In genomic region chr12:24424376-24424775, GRCh38 we compare ENCODE assay signal across 27 cellular contexts.
"Had no signal": no experiment of that assay in that cellular context is flagged by ENCODE, and none has a peak within 500 bp of the region (broad histone marks: within the 10 kb centered on the region; RNA-seq: fewer than 3 reads in every experiment).

No MANE protein-coding gene starts in this region.

- ATAC-seq: activated CD8-positive, alpha-beta T cell treated with anti-CD3 and anti-CD28 coated beads, Interleukin-2, amount 10 ng/mL, durations not matched to agents 7 days and 5 days; body of pancreas; WTC11 had no signal

- H3K27ac ChIP-seq: adrenal gland, body of pancreas, SJCRH30, SK-N-MC had no signal

- H3K27ac Mint-ChIP-seq: activated CD4-positive, alpha-beta T cell treated with anti-CD3 and anti-CD28 coated beads, Interleukin-2, amount 10 ng/mL, durations not matched to agents 7 days and 5 days; activated CD8-positive, alpha-beta T cell treated with anti-CD3 and anti-CD28 coated beads, Interleukin-2, amount 10 ng/mL, durations not matched to agents 7 days and 5 days; activated naive CD4-positive, alpha-beta T cell treated with anti-CD3 and anti-CD28 coated beads for 36 hours; activated naive CD4-positive, alpha-beta T cell treated with anti-CD3 and anti-CD28 coated beads, Interleukin-2, amount 50 U/mL, for 72 hours; activated T-helper 1 cell treated with anti-CD3 and anti-CD28 coated beads, Interleukin-12 subunit alpha, Interleukin-12 subunit beta, Interleukin-2, Interleukin-4 antibody, amounts not matched to agents 30 ng/mL and 10 ng/mL and 1 ng/mL, durations not matched to agents 14 hours and 24 hours and 36 hours; T-helper 1 cell treated with Interleukin-12 subunit alpha and Interleukin-12 subunit beta and Interleukin-4 antibody, amounts not matched to agents 30 μg/mL and 1 μg/mL, for 36 hours; T-helper 2 cell treated with Interferon-gamma antibody and Interleukin-4, amounts not matched to agents 5 μg/mL and 100 μg/mL, for 36 hours; WTC11 had no signal

- H3K27me3 Mint-ChIP-seq: activated CD4-positive, alpha-beta T cell treated with anti-CD3 and anti-CD28 coated beads, Interleukin-2, amount 10 ng/mL, durations not matched to agents 7 days and 5 days had no signal

- H3K4me3 Mint-ChIP-seq: activated CD4-positive, alpha-beta T cell treated with anti-CD3 and anti-CD28 coated beads for 36 hours; activated CD4-positive, alpha-beta T cell treated with anti-CD3 and anti-CD28 coated beads, Interleukin-2, amount 10 ng/mL, durations not matched to agents 7 days and 5 days; activated CD8-positive, alpha-beta T cell treated with anti-CD3 and anti-CD28 coated beads, Interleukin-2, amount 10 ng/mL, durations not matched to agents 7 days and 5 days; activated naive CD4-positive, alpha-beta T cell treated with anti-CD3 and anti-CD28 coated beads for 36 hours; activated T-cell treated with anti-CD3 and anti-CD28 coated beads, Interleukin-2, amount 50 U/mL, for 4 hours; activated T-helper 1 cell treated with anti-CD3 and anti-CD28 coated beads, Interleukin-12 subunit alpha, Interleukin-12 subunit beta, Interleukin-2, Interleukin-4 antibody, amounts not matched to agents 30 ng/mL and 10 ng/mL and 1 ng/mL, durations not matched to agents 14 hours and 24 hours and 36 hours; T-helper 1 cell treated with Interleukin-12 subunit alpha and Interleukin-12 subunit beta and Interleukin-4 antibody, amounts not matched to agents 30 μg/mL and 1 μg/mL, for 36 hours; T-helper 2 cell treated with Interferon-gamma antibody and Interleukin-4, amounts not matched to agents 5 μg/mL and 100 μg/mL, for 36 hours; WTC11 had no signal

- H3K4me1 ChIP-seq: adrenal gland, body of pancreas, SJCRH30 had no signal

- DNase-seq: activated CD4-positive, alpha-beta T cell treated with anti-CD3 and anti-CD28 coated beads, Interleukin-2, amount 50 U/mL, for 48 hours; activated CD8-positive, alpha-beta T cell treated with anti-CD3 and anti-CD28 coated beads, Interleukin-2, amount 10 ng/mL, durations not matched to agents 7 days and 5 days; activated gamma-delta T cell treated with Interleukin-2 at 50 U/mL for 16 hours; activated naive CD4-positive, alpha-beta T cell treated with anti-CD3 and anti-CD28 coated beads for 36 hours; activated T-cell treated with anti-CD3 and anti-CD28 coated beads, Interleukin-2, amount 50 U/mL, for 4 hours; adrenal gland; body of pancreas; caudate nucleus; cerebellar nuclear complex; KG1; NCI-H1092 treated with DMSO at 0.1 percent for 48 hours; NCI-H146; NCI-H187; NCI-H2029 treated with DMSO at 0.1 percent for 48 hours; NCI-H2107; NCI-H2171; NCI-H510A; SHP77; SJCRH30 had no signal

- H3K36me3 Mint-ChIP-seq: activated naive CD4-positive, alpha-beta T cell treated with anti-CD3 and anti-CD28 coated beads, Interleukin-2, amount 50 U/mL, for 72 hours; WTC11 had no signal

- H3K9me3 Mint-ChIP-seq: activated CD4-positive, alpha-beta T cell treated with anti-CD3 and anti-CD28 coated beads, Interleukin-2, amount 10 ng/mL, durations not matched to agents 7 days and 5 days; activated T-cell treated with anti-CD3 and anti-CD28 coated beads, Interleukin-2, amount 50 U/mL, for 4 hours; activated T-helper 1 cell treated with anti-CD3 and anti-CD28 coated beads, Interleukin-12 subunit alpha, Interleukin-12 subunit beta, Interleukin-2, Interleukin-4 antibody, amounts not matched to agents 30 ng/mL and 10 ng/mL and 1 ng/mL, durations not matched to agents 14 hours and 24 hours and 36 hours; T-helper 2 cell treated with Interferon-gamma antibody and Interleukin-4, amounts not matched to agents 5 μg/mL and 100 μg/mL, for 36 hours had no signal

- H3K36me3 ChIP-seq: adrenal gland, SJCRH30 had no signal

- H3K4me3 ChIP-seq: adrenal gland, body of pancreas, SJCRH30, SK-N-MC had no signal

- H3K9me3 ChIP-seq: adrenal gland, body of pancreas, SJCRH30 had no signal

- H3K27me3 ChIP-seq: adrenal gland, body of pancreas, SJCRH30 had no signal
